25 cellular contexts compared by ENCODE assay signal in the genomic region with DNA sequence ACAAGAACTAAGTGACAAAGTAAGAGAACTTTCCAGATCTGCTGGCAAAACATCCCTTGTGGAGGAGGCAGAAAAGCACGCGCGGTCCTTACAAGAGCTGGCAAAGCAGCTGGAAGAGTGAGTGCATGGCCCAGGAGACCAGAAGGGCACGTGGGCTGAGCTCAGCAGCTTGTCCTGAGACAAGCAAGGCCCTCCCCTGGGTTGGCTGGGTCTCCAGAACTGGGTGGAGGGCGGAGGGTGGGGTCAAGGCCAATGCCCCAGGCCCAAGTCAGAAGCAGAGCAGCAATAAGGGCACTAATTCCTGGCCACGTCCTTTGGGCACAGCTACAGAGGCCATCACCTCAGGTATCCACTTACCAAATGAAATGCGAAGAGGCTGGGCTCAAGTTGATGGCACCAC.
"Had no signal": no experiment of that assay in that cellular context is flagged by ENCODE, and none has a peak within 500 bp of the region (broad histone marks: within the 10 kb centered on the region; RNA-seq: fewer than 3 reads in every experiment).

No MANE protein-coding gene starts in this region.

- H3K4me1 ChIP-seq: ascending aorta, body of pancreas, SJSA1 had no signal

- ATAC-seq: activated CD4-positive, CD25-positive, alpha-beta regulatory T cell treated with anti-CD3 and anti-CD28 coated beads, Interleukin-2, amount 50 U/mL, for 24 hours; activated CD8-positive, alpha-beta T cell treated with anti-CD3 and anti-CD28 coated beads for 36 hours; body of pancreas; Panc1; SK-N-SH treated with all-trans-retinoic acid at 6 μM for 48 hours had no signal

- H3K4me2 ChIP-seq: KMS-11 had no signal

- H3K27me3 ChIP-seq: ascending aorta, body of pancreas had no signal

- H3K9me3 ChIP-seq: ascending aorta, body of pancreas, SJSA1 had no signal

- H3K4me3 ChIP-seq: ascending aorta, body of pancreas, SJSA1 had no signal

- H3K27ac ChIP-seq: ascending aorta, body of pancreas, KMS-11, SJSA1 had no signal

- DNase-seq: activated CD4-positive, alpha-beta T cell treated with anti-CD3 and anti-CD28 coated beads for 4 hours; activated CD8-positive, alpha-beta memory T cell treated with anti-CD3 and anti-CD28 coated beads, Interleukin-2, amount 50 U/mL, for 48 hours; activated CD8-positive, alpha-beta T cell treated with anti-CD3 and anti-CD28 coated beads for 36 hours; activated effector memory CD4-positive, alpha-beta T cell treated with Interleukin-2 at 50 U/mL for 16 hours; activated naive CD4-positive, alpha-beta T cell; activated T-cell treated with anti-CD3 and anti-CD28 coated beads, Interleukin-2, amount 50 U/mL, for 1 hour; body of pancreas; NCI-H1092; NCI-H1417; NCI-H1930; NCI-H2171; NCI-H2227 treated with DMSO at 0.1 percent for 48 hours; NCI-H526; NCI-H82; NK-92 treated with Interleukin-12 subunit alpha and Interleukin-12 subunit beta, amount 100 ng/mL, for 24 hours; OCI-M1; RPMI8226; SHP77; SW 1271 had no signal

- H3K36me3 ChIP-seq: ascending aorta, SJSA1 had no signal

- H3K9ac ChIP-seq: KMS-11 had no signal
